8 cellular contexts compared by ENCODE assay signal in genomic region chr12:69688496-69689427, GRCh38. TPM values are rescaled to one million over a fixed set of nuclear protein-coding genes. Genes with fewer than 3 reads are reported as not detected.
DNase-seq lines count a peak whose midpoint lies in the region; ATAC-seq and TF ChIP-seq lines count a peak whose summit lies in the region.

No MANE protein-coding gene starts in this region.

- DNase-seq in UCSD-AML1 (lab: John Stamatoyannopoulos, UW; ENCODE audit: unreplicated experiment) (peak; percentile 70), mucosa of gallbladder (ENCODE audit: low spot score) (peak; percentile 61), aorta (peak; percentile 90 to 91)

- TF ChIP-seq POLR2A in GM18505 (IDR thresholded peaks at IDR 0.05; ENCODE audit: borderline replicate concordance, extremely low read depth, insufficient read depth, insufficient read length): no peak

- H3K36me3 ChIP-seq in ectodermal cell (ENCODE audit: control insufficient read depth, insufficient read depth, low read length) (no peaks in the 10 kb centered on the region), aorta (ENCODE audit: control insufficient read depth in 1 of 2, insufficient read depth in 2 of 2, low read length in 1 of 2) (no peaks in the 10 kb centered on the region)

- H3K27ac ChIP-seq in ectodermal cell (ENCODE audit: insufficient read depth, low read depth, low read length, poor library complexity, severe bottlenecking) (peak overlapping the region; percentile 31), aorta (ENCODE audit: low read depth in 1 of 2, low read length in 2 of 2) (no peak overlapping the region)

- peak; percentile 69 for ATAC-seq in GM18505 (IDR thresholded peaks at IDR 0.05; ENCODE audit: unreplicated experiment)
- peak; percentile 62 for ATAC-seq in HG03520 (IDR thresholded peaks at IDR 0.05; ENCODE audit: unreplicated experiment)
- peak; percentile 75 for ATAC-seq in aorta (ENCODE audit: low FRiP score)
- ATAC-seq in HG03108 (IDR thresholded peaks at IDR 0.05; ENCODE audit: unreplicated experiment): no peak
- ATAC-seq in GM19397 (IDR thresholded peaks at IDR 0.05; ENCODE audit: unreplicated experiment): no peak

- intact Hi-C loops in aorta (cut with DNase I): loop anchor here in 1 of 2 donors (5.0 kb wide), 1 partner anchor 49 kb away; the partner anchor contains the start of gene RAB3IP

- H3K4me3 ChIP-seq in ectodermal cell (ENCODE audit: insufficient read depth, low read depth, low read length) (no peak overlapping the region), aorta (ENCODE audit: low read length in 2 of 2) (no peak overlapping the region)

- H3K4me1 ChIP-seq in ectodermal cell (ENCODE audit: control insufficient read depth, insufficient read depth, low read length) (peaks cover 19% of the 10 kb centered on the region), aorta (ENCODE audit: control insufficient read depth in 1 of 2, insufficient read depth in 2 of 2, low read length in 2 of 2) (no peaks in the 10 kb centered on the region)

- WGBS in ectodermal cell, 2 experiments: 42 to 43% methylated on average over 12 to 14 of the region's 14 CpGs
- WGBS in aorta, 2 donors: 31% methylated on average over 14 of the region's 14 CpGs

- H3K27me3 ChIP-seq in ectodermal cell (ENCODE audit: control insufficient read depth, insufficient read depth, low read length, poor library complexity, severe bottlenecking): no peaks in the 10 kb centered on the region
- no peaks in the 10 kb centered on the region for H3K27me3 ChIP-seq in aorta (ENCODE audit: control insufficient read depth in 1 of 2, insufficient read depth in 2 of 2, low read length in 1 of 2)

- H3K9me3 ChIP-seq in ectodermal cell (ENCODE audit: control insufficient read depth, low read length): no peaks in the 10 kb centered on the region
- H3K9me3 ChIP-seq in aorta (ENCODE audit: control insufficient read depth, low read length): no peaks in the 10 kb centered on the region

RNA-seq across cellular contexts. Expression of gene BEST3, which starts 10.3 kb away (rescaled TPM):
- polyA plus RNA-seq in ectodermal cell (2013, experiment 1 of 4): not detected
- polyA plus RNA-seq in ectodermal cell (2013, experiment 2 of 4): not detected
- polyA plus RNA-seq in ectodermal cell (2013, experiment 3 of 4): not detected
- 0.08 TPM for polyA plus RNA-seq in ectodermal cell (2013, experiment 4 of 4)
- 0.46 TPM for total RNA-seq in mucosa of gallbladder
- not detected for total RNA-seq in aorta
- polyA plus RNA-seq in aorta: not detected

RNA-seq across cellular contexts. Expression of gene RAB3IP, which starts 49.9 kb away (rescaled TPM):
- 21.6 TPM for polyA plus RNA-seq in ectodermal cell (2013, experiment 1 of 4)
- 16.3 TPM for polyA plus RNA-seq in ectodermal cell (2013, experiment 2 of 4)
- 16.9 TPM for polyA plus RNA-seq in ectodermal cell (2013, experiment 3 of 4)
- 24.7 TPM for polyA plus RNA-seq in ectodermal cell (2013, experiment 4 of 4)
- total RNA-seq in mucosa of gallbladder: 42.4 TPM
- total RNA-seq in aorta: 10 to 100 TPM; 11.1 to 18.4 TPM
- polyA plus RNA-seq in aorta: 10 to 100 TPM in 1 of 2 donors, 1 to 10 TPM in 1; 5.9 to 17.7 TPM

Comparison
In these comparisons a context has a peak if more than half of its experiments do, and no peak if none do; other contexts are left out.
1. ATAC-seq: peak in GM18505 (single experiment), HG03520 (single experiment) and aorta (single experiment); none in HG03108 (single experiment) and GM19397 (single experiment).
2. Peak in every context shown above with its lines, with median percentiles within 50 percentile points of each other: DNase-seq.